Comparison of ENCODE assay signal across 8 cellular contexts in the genomic region with DNA sequence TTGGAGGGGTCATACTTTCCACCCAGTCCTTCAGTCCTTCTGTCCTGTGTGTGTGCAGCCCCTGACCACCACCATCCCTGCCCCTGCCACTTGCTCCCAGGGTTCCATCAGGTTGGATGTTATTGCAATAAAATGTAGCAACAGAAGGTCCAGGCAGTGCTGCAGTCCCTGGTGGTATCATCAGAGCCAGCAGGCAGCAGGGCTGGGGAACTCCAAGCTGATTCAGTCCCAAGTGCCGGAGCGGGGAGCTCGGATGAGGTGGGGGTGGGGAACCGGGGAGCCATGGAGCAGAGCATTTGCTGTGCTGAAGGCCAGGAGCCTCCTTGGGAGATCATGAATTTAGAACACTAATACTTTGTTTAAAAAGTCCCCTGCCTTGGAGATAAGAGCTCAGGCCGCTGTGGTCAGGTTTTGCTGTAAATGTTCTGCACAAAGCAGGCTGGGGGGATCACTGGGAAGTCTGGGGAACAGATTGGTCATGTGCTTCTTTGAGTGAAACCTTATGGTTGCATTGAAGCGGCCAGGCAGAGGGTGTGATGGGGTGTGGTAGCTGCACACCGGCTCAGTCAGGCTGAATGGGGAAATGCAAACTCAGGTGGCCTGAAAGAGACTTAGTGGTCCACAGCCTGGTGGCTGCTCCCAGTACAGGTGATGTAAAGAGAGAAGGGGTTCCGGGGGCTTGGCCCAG.
DNase-seq lines count a peak whose midpoint lies in the region; ATAC-seq lines count a peak whose summit lies in the region.

No MANE protein-coding gene starts in this region.

- DNase-seq in Daoy (ENCODE audit: low read depth) (peak; percentile 85), NCI-H2171 (lab: John Stamatoyannopoulos, UW) (peak; percentile 63), posterior vena cava (ENCODE audit: low spot score) (peak; percentile 72)

- ATAC-seq in esophagus mucosa (peak; percentile 61), GM21515 (IDR thresholded peaks at IDR 0.05; ENCODE audit: unreplicated experiment) (no peak), HG02759 (IDR thresholded peaks at IDR 0.05; ENCODE audit: unreplicated experiment) (no peak), GM18868 (IDR thresholded peaks at IDR 0.05; ENCODE audit: unreplicated experiment) (no peak), HG02938 (IDR thresholded peaks at IDR 0.05; ENCODE audit: unreplicated experiment) (no peak)

- intact Hi-C loops in posterior vena cava (cut with DNase I): no loop called here
